In genomic region chr13:46035066-46035465, GRCh38 we compare ENCODE assay signal across 18 cellular contexts. TPM values are rescaled to one million over a fixed set of nuclear protein-coding genes. Genes with fewer than 3 reads are reported as not detected.
DNase-seq lines count a peak whose midpoint lies in the region; ATAC-seq and TF ChIP-seq lines count a peak whose summit lies in the region.
"Had no signal": no experiment of that assay in that cellular context is flagged by ENCODE, and none has a peak within 500 bp of the region (broad histone marks: within the 10 kb centered on the region; RNA-seq: fewer than 3 reads in every experiment).

No MANE protein-coding gene starts in this region.

- no peak overlapping the region for H3K4me3 Mint-ChIP-seq in T-helper 17 cell
- H3K4me3 Mint-ChIP-seq: CD14-positive monocyte, IgD-negative memory B cell had no signal

- no peak overlapping the region for H3K4me3 ChIP-seq in neural cell (ENCODE audit: low read length)

- H3K27me3 Mint-ChIP-seq in T-helper 17 cell = no peaks in the 10 kb centered on the region
- H3K27me3 Mint-ChIP-seq: IgD-negative memory B cell had no signal

- ATAC-seq in GM18861 (IDR thresholded peaks at IDR 0.05; ENCODE audit: unreplicated experiment) (no peak), T-helper 17 cell (no peak)

- H4K20me1 ChIP-seq in neural cell (ENCODE audit: insufficient read depth) = no peaks in the 10 kb centered on the region

- TF ChIP-seq EP300 in neural cell (conservative IDR thresholded peaks at IDR 0.05; ENCODE audit: poor library complexity, severe bottlenecking) = peak; percentile 72

- H3K27me3 ChIP-seq in neural cell (ENCODE audit: insufficient read depth, low read depth, low read length) = no peaks in the 10 kb centered on the region

- no peak overlapping the region for H3K4me2 ChIP-seq in neural cell (ENCODE audit: low read length)
- H3K4me2 ChIP-seq: SK-N-SH had no signal

- peaks cover 12% of the 10 kb centered on the region for H3K36me3 Mint-ChIP-seq in T-helper 17 cell (ENCODE audit: low read depth)

- H3F3A ChIP-seq in neural cell (ENCODE audit: insufficient read depth, low read length, poor library complexity, severe bottlenecking) = no peaks in the 10 kb centered on the region

- TF ChIP-seq RAD21 in neural cell (conservative IDR thresholded peaks at IDR 0.05) = no peak

- no peak overlapping the region for H2AFZ ChIP-seq in neural cell (ENCODE audit: low read depth, low read length)

- H3K4me1 Mint-ChIP-seq in T-helper 17 cell = peaks cover 24% of the 10 kb centered on the region
- H3K4me1 Mint-ChIP-seq: CD14-positive monocyte had no signal

- no peaks in the 10 kb centered on the region for H3K9me2 ChIP-seq in neural cell (ENCODE audit: insufficient read depth, low read length)
- H3K9me2 ChIP-seq: SK-N-SH had no signal

- no peak for TF ChIP-seq CTCF in neural cell (IDR thresholded peaks at IDR 0.05; ENCODE audit: poor library complexity, severe bottlenecking)

- H3K9me3 ChIP-seq in neural cell (ENCODE audit: low read length) (no peaks in the 10 kb centered on the region), T-helper 17 cell (ENCODE audit: control insufficient read depth, low read length, poor library complexity, severe bottlenecking) (no peaks in the 10 kb centered on the region)

- peak; percentile 14 for DNase-seq in NCI-H2227 treated with DMSO at 0.1 percent for 48 hours (lab: John Stamatoyannopoulos, UW)
- no peak for DNase-seq in NCI-H2227 (lab: John Stamatoyannopoulos, UW; ENCODE audit: unreplicated experiment)
- DNase-seq in NCI-H146 treated with DMSO at 0.1 percent for 48 hours (lab: John Stamatoyannopoulos, UW; ENCODE audit: unreplicated experiment) = peak; percentile 87
- DNase-seq in NCI-H774 (lab: John Stamatoyannopoulos, UW) = peak; percentile 11
- DNase-seq in T-helper 17 cell = no peak
- DNase-seq in kidney glomerular epithelial cell (lab: John Stamatoyannopoulos, UW) = no peak
- DNase-seq: DMS79 treated with DMSO at 0.1 percent for 48 hours, H7, Kasumi-1, NCI-H1436, NCI-H82, SK-N-SH, T-helper 1 cell had no signal

- no peak overlapping the region for H3K27ac ChIP-seq in neural cell (ENCODE audit: low read length)
- H3K27ac ChIP-seq: HL-60 had no signal

- peaks cover 4% of the 10 kb centered on the region for H3K36me3 ChIP-seq in neural cell (ENCODE audit: insufficient read depth, low read length)

- H3K79me2 ChIP-seq in neural cell (replicated peaks; ENCODE audit: insufficient read depth, low read length) = peaks cover 17% of the 10 kb centered on the region

- no peak overlapping the region for H3K9ac ChIP-seq in neural cell (ENCODE audit: low read length)
- H3K9ac ChIP-seq: SK-N-SH had no signal

- H3K27ac Mint-ChIP-seq in T-helper 17 cell = no peak overlapping the region
- H3K27ac Mint-ChIP-seq: CD14-positive monocyte, IgD-negative memory B cell had no signal

TF ChIP-seq in neural cell, 6 proteins besides CTCF, POLR2A, EP300 and RAD21:
- no peak for TF ChIP-seq MXI1 (conservative IDR thresholded peaks at IDR 0.05; ENCODE audit: poor library complexity, severe bottlenecking)
- peak; percentile 87 for TF ChIP-seq REST (IDR thresholded peaks at IDR 0.05; ENCODE audit: borderline replicate concordance)
- TF ChIP-seq POLR2AphosphoS5 (IDR thresholded peaks at IDR 0.05) = peak; percentile 64
- TF ChIP-seq TAF1 (IDR thresholded peaks at IDR 0.05; ENCODE audit: low read depth) = no peak
- TF ChIP-seq SMC3 (conservative IDR thresholded peaks at IDR 0.05; ENCODE audit: poor library complexity) = no peak

RNA-seq across cellular contexts. Expression of gene ZC3H13, which starts 17.5 kb away (rescaled TPM):
- polyA plus RNA-seq in neural cell = 19.5 and 21.3 TPM in 2 replicates
- polyA minus RNA-seq in neural cell = 66.2 and 75.2 TPM in 2 replicates
- 10 to 100 TPM; 46.5 to 48.6 TPM for total RNA-seq in T-helper 17 cell

Comparison
In these comparisons a context has a peak if more than half of its experiments do, and no peak if none do; other contexts are left out.
1. DNase-seq: peak in NCI-H2227 treated with DMSO at 0.1 percent for 48 hours (single experiment), NCI-H146 treated with DMSO at 0.1 percent for 48 hours (single experiment) and NCI-H774 (single experiment); none in NCI-H2227 (single experiment), T-helper 17 cell (0 of 3) and kidney glomerular epithelial cell (single experiment).